1 cellular context compared by ENCODE assay signal in the genomic region with DNA sequence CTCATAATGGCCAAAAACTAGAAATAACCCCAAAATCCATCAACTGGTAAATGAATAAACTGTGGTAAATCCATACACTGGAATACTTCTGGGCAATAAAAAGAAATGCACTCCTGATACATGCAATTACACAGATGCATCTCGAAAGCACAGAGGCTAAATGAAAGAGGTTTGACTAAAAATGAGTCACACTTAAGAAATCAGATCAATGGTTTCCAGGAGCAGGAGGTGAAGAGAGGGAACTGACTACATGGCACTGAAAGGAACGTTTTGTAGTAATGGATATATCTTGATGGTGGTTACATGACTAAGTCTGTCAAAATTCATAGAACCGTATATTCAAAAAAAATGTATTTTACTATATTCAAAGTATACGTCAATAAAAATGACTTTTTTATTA.
TF ChIP-seq lines count a peak whose summit lies in the region.

No MANE protein-coding gene starts in this region.

TF ChIP-seq in GM12878, 131 proteins besides CTCF, POLR2A, EP300 and RAD21:
- TF ChIP-seq SPI1 (IDR thresholded peaks at IDR 0.05; ENCODE audit: borderline replicate concordance, insufficient read depth, low read depth, low read length) (no peak), NFIC (IDR thresholded peaks at IDR 0.05; ENCODE audit: low read depth, low read length) (no peak), NFXL1 (IDR thresholded peaks at IDR 0.05; ENCODE audit: borderline replicate concordance) (no peak), FOXK2 (IDR thresholded peaks at IDR 0.05) (no peak), RB1 (IDR thresholded peaks at IDR 0.05; ENCODE audit: borderline replicate concordance) (no peak), BMI1 (IDR thresholded peaks at IDR 0.05; ENCODE audit: borderline replicate concordance) (no peak)
- TF ChIP-seq, protein P1, sequence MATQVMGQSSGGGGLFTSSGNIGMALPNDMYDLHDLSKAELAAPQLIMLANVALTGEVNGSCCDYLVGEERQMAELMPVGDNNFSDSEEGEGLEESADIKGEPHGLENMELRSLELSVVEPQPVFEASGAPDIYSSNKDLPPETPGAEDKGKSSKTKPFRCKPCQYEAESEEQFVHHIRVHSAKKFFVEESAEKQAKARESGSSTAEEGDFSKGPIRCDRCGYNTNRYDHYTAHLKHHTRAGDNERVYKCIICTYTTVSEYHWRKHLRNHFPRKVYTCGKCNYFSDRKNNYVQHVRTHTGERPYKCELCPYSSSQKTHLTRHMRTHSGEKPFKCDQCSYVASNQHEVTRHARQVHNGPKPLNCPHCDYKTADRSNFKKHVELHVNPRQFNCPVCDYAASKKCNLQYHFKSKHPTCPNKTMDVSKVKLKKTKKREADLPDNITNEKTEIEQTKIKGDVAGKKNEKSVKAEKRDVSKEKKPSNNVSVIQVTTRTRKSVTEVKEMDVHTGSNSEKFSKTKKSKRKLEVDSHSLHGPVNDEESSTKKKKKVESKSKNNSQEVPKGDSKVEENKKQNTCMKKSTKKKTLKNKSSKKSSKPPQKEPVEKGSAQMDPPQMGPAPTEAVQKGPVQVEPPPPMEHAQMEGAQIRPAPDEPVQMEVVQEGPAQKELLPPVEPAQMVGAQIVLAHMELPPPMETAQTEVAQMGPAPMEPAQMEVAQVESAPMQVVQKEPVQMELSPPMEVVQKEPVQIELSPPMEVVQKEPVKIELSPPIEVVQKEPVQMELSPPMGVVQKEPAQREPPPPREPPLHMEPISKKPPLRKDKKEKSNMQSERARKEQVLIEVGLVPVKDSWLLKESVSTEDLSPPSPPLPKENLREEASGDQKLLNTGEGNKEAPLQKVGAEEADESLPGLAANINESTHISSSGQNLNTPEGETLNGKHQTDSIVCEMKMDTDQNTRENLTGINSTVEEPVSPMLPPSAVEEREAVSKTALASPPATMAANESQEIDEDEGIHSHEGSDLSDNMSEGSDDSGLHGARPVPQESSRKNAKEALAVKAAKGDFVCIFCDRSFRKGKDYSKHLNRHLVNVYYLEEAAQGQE (IDR thresholded peaks at IDR 0.05; ENCODE audit: low read depth, low read length) = no peak
